ENCODE assay signal across 25 cellular contexts in the genomic region with DNA sequence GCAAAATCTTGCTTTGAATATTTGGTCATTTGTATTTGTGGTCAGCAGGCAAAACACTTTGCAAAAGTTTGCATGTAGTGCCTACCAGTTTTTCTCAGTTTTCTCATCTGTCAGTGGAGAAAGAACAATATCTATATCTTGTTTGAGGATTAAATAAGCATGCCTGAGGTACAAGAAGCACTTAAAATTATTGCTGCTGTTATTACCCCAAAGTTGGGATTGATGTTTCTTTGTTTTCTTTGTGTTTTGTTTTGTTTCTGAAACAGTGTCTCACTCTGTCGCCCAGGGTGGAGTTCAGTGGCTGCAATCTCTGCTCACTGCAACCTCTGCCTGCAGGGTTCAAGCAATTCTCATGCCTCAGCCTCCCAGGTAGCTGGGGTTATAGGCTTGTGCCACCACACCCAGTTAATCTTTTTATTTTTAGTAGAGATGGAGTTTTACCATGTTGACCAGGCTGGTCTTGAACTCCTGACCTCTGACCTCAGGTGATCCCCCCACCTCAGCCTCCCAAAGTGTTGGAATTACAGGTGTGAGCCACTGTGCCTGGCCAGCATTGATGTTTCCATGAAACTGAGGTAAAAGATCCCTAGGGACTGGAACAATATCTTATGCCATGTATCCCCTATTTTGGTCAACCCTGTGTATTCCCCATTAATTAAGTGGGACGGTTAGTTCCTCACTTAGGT. TPM values are rescaled to one million over a fixed set of nuclear protein-coding genes. Genes with fewer than 3 reads are reported as not detected.
A peak's percentile ranks its signal among the peaks of the same experiment; 100 is the strongest.
DNase-seq lines count a peak whose midpoint lies in the region; ATAC-seq, FAIRE-seq and TF ChIP-seq lines count a peak whose summit lies in the region.
"Had no signal": no experiment of that assay in that cellular context is flagged by ENCODE, and none has a peak within 500 bp of the region (broad histone marks: within the 10 kb centered on the region; RNA-seq: fewer than 3 reads in every experiment).

No MANE protein-coding gene starts in this region.

- H3K9me3 Mint-ChIP-seq in natural killer cell (no peaks in the 10 kb centered on the region), memory B cell (no peaks in the 10 kb centered on the region)
- H3K9me3 Mint-ChIP-seq in natural killer cell treated with Interleukin-12 subunit alpha and Interleukin-12 subunit beta and Interleukin-15 and Interleukin-18, amount 100 ng/mL, for 72 hours: no peaks in the 10 kb centered on the region
- H3K9me3 Mint-ChIP-seq: CD14-positive monocyte; T-helper 1 cell treated with Interleukin-12 subunit alpha and Interleukin-12 subunit beta and Interleukin-4 antibody, amounts not matched to agents 30 μg/mL and 1 μg/mL, for 36 hours; type B pancreatic cell had no signal

- H3K27ac Mint-ChIP-seq in natural killer cell: peak overlapping the region; percentile 41 to 54
- H3K27ac Mint-ChIP-seq in natural killer cell treated with Interleukin-12 subunit alpha and Interleukin-12 subunit beta and Interleukin-15 and Interleukin-18, amount 100 ng/mL, for 72 hours: peak overlapping the region in 1 of 2 donors; percentile 35
- peak overlapping the region; percentile 24 for H3K27ac Mint-ChIP-seq in T-helper 17 cell
- peak overlapping the region; percentile 31 for H3K27ac Mint-ChIP-seq in memory B cell
- H3K27ac Mint-ChIP-seq: T-helper 1 cell treated with Interleukin-12 subunit alpha and Interleukin-12 subunit beta and Interleukin-4 antibody, amounts not matched to agents 30 μg/mL and 1 μg/mL, for 36 hours; type B pancreatic cell had no signal

- H3K4me1 ChIP-seq in transverse colon (peaks cover 24 to 96% (median 63%) of the 10 kb centered on the region in 4 donors), Peyer's patch (peaks cover 0 to 54% (median 2%) of the 10 kb centered on the region in 4 donors)
- H3K4me1 ChIP-seq: prostate gland had no signal

- no peak for FAIRE-seq in GM12892 (lab: Jason Lieb, UNC)
- FAIRE-seq: colon, frontal cortex had no signal

- H3K4me3 ChIP-seq in transverse colon: no peak overlapping the region
- H3K4me3 ChIP-seq in Peyer's patch: no peak overlapping the region
- H3K4me3 ChIP-seq: esophagus squamous epithelium, prostate gland had no signal

- H3K36me3 ChIP-seq in transverse colon: no peaks in the 10 kb centered on the region
- H3K36me3 ChIP-seq in Peyer's patch: no peaks in the 10 kb centered on the region
- H3K36me3 ChIP-seq: esophagus squamous epithelium, prostate gland had no signal

- in situ Hi-C loops in transverse colon (cut with MboI; ENCODE audit: low pct_ligation_motif_present in 1 of 4, low pct_unique_long_range_greater_than_20kb in 1 of 4, low sequenced_read_pairs in 3 of 4): no loop called here

- H3K27ac ChIP-seq in transverse colon (peak overlapping the region in 3 of 4 donors; percentile 24 to 36 (median 31)), Peyer's patch (no peak overlapping the region)
- H3K27ac ChIP-seq: KMS-11, prostate gland had no signal

- CTCF ChIA-PET in GM10248 (lab: Yijun Ruan, JAX): interaction anchor here (1.3 to 2.0 kb wide), 2 partner anchors 14 to 127 kb away, joined by 4 to 8 read pairs; no protein-coding TSS in a partner anchor

- H3K4me1 Mint-ChIP-seq in natural killer cell (peaks cover 63 to 66% of the 10 kb centered on the region in 2 donors), T-helper 17 cell (peaks cover 46% of the 10 kb centered on the region), memory B cell (peaks cover 44% of the 10 kb centered on the region)
- H3K4me1 Mint-ChIP-seq in natural killer cell treated with Interleukin-12 subunit alpha and Interleukin-12 subunit beta and Interleukin-15 and Interleukin-18, amount 100 ng/mL, for 72 hours (ENCODE audit: low read depth in 2 of 2): peaks cover 42 to 61% of the 10 kb centered on the region in 2 donors

- DNase-seq in natural killer cell: no peak
- DNase-seq in natural killer cell treated with Interleukin-12 subunit alpha and Interleukin-12 subunit beta and Interleukin-15 and Interleukin-18, amount 100 ng/mL, for 72 hours (ENCODE audit: low spot score): no peak
- DNase-seq in T-helper 17 cell: no peak
- DNase-seq in memory B cell (ENCODE audit: low spot score in 2 of 2): no peak
- DNase-seq in transverse colon: no peak
- no peak for DNase-seq in GM10248 (ENCODE audit: extremely low spot score)
- no peak for DNase-seq in GM12892 (ENCODE audit: insufficient read length)
- DNase-seq in Peyer's patch: no peak
- DNase-seq: activated CD4-positive, alpha-beta T cell treated with anti-CD3 and anti-CD28 coated beads for 48 hours; activated CD8-positive, alpha-beta memory T cell treated with anti-CD3 and anti-CD28 coated beads, Interleukin-2, amount 50 U/mL, for 48 hours; amniotic stem cell; DMS 273 treated with DMSO at 0.1 percent for 48 hours; effector memory CD4-positive, alpha-beta T cell; esophagus squamous epithelium; hypothalamus; left ventricle myocardium superior; NCI-H146; NCI-H510A treated with DMSO at 0.1 percent for 48 hours had no signal

- TF ChIP-seq POLR2A in transverse colon (IDR thresholded peaks at IDR 0.05) (no peak), GM12892 (IDR thresholded peaks at IDR 0.05; ENCODE audit: low read depth, low read length) (no peak), Peyer's patch (IDR thresholded peaks at IDR 0.05) (no peak)

- WGBS in transverse colon (ENCODE audit: low coverage in 1 of 2), 2 donors: 41 to 52% methylated on average over 2 of the region's 2 CpGs

- intact Hi-C loops in natural killer cell (cut with micrococcal nuclease): no loop called here
- intact Hi-C loops in transverse colon (cut with DNase I; ENCODE audit: low total_unique reads): no loop called here

- H3K27me3 ChIP-seq in transverse colon (no peaks in the 10 kb centered on the region), Peyer's patch (no peaks in the 10 kb centered on the region)
- H3K27me3 ChIP-seq: esophagus squamous epithelium had no signal

- no peak for ATAC-seq in natural killer cell
- no peak for ATAC-seq in natural killer cell treated with Interleukin-12 subunit alpha and Interleukin-12 subunit beta and Interleukin-15 and Interleukin-18, amount 100 ng/mL, for 72 hours
- no peak for ATAC-seq in T-helper 17 cell
- no peak for ATAC-seq in memory B cell (ENCODE audit: low read depth)
- ATAC-seq: left ventricle myocardium superior had no signal

- no peak for TF ChIP-seq EP300 in transverse colon (IDR thresholded peaks at IDR 0.05; ENCODE audit: low read depth)

- POLR2A ChIA-PET in GM10248 (lab: Yijun Ruan, JAX): interaction anchor here (0.7 kb wide), 1 partner anchor 65 kb away, joined by 3 read pairs; no protein-coding TSS in a partner anchor

- H3K27me3 Mint-ChIP-seq in natural killer cell (ENCODE audit: low read depth in 2 of 2) (no peaks in the 10 kb centered on the region), T-helper 17 cell (no peaks in the 10 kb centered on the region), memory B cell (no peaks in the 10 kb centered on the region)
- no peaks in the 10 kb centered on the region for H3K27me3 Mint-ChIP-seq in natural killer cell treated with Interleukin-12 subunit alpha and Interleukin-12 subunit beta and Interleukin-15 and Interleukin-18, amount 100 ng/mL, for 72 hours
- H3K27me3 Mint-ChIP-seq: type B pancreatic cell had no signal

- H3K4me3 Mint-ChIP-seq in natural killer cell (no peak overlapping the region), T-helper 17 cell (peak overlapping the region; percentile 43), memory B cell (peak overlapping the region; percentile 5)
- no peak overlapping the region for H3K4me3 Mint-ChIP-seq in natural killer cell treated with Interleukin-12 subunit alpha and Interleukin-12 subunit beta and Interleukin-15 and Interleukin-18, amount 100 ng/mL, for 72 hours
- H3K4me3 Mint-ChIP-seq: CD14-positive monocyte; T-helper 1 cell treated with Interleukin-12 subunit alpha and Interleukin-12 subunit beta and Interleukin-4 antibody, amounts not matched to agents 30 μg/mL and 1 μg/mL, for 36 hours; type B pancreatic cell had no signal

- TF ChIP-seq CTCF in natural killer cell (IDR thresholded peaks at IDR 0.05) (no peak), transverse colon (IDR thresholded peaks at IDR 0.05) (no peak), GM10248 (IDR thresholded peaks at IDR 0.05; ENCODE audit: control extremely low read depth, extremely low read depth, low read depth, missing control alignments) (no peak), Peyer's patch (IDR thresholded peaks at IDR 0.05) (no peak)

- no peaks in the 10 kb centered on the region for H3K9me3 ChIP-seq in T-helper 17 cell (ENCODE audit: control insufficient read depth, low read length, poor library complexity, severe bottlenecking)
- no peaks in the 10 kb centered on the region for H3K9me3 ChIP-seq in transverse colon
- no peaks in the 10 kb centered on the region for H3K9me3 ChIP-seq in Peyer's patch
- H3K9me3 ChIP-seq: esophagus squamous epithelium, prostate gland had no signal

- no peaks in the 10 kb centered on the region for H3K36me3 Mint-ChIP-seq in natural killer cell
- no peaks in the 10 kb centered on the region for H3K36me3 Mint-ChIP-seq in natural killer cell treated with Interleukin-12 subunit alpha and Interleukin-12 subunit beta and Interleukin-15 and Interleukin-18, amount 100 ng/mL, for 72 hours
- H3K36me3 Mint-ChIP-seq in T-helper 17 cell (ENCODE audit: low read depth): peaks cover 3% of the 10 kb centered on the region
- peaks cover 7% of the 10 kb centered on the region for H3K36me3 Mint-ChIP-seq in memory B cell
- H3K36me3 Mint-ChIP-seq: type B pancreatic cell had no signal

RNA-seq across cellular contexts. Expression of gene RAP1A, which starts 15.9 kb away (rescaled TPM):
- total RNA-seq in natural killer cell (100 to 1,000 TPM in 2 of 3 donors, 10 to 100 TPM in 1; 83.7 to 112 (median 104) TPM), T-helper 17 cell (100 to 1,000 TPM; 109 to 112 TPM), transverse colon (10 to 100 TPM; 34.0 to 87.2 (median 57.7) TPM), Peyer's patch (10 to 100 TPM; 16.5 to 66.0 (median 46.2) TPM)
- 100 to 1,000 TPM in 1 of 2 donors, 10 to 100 TPM in 1; 97.8 to 138 TPM for total RNA-seq in natural killer cell treated with Interleukin-12 subunit alpha and Interleukin-12 subunit beta and Interleukin-15 and Interleukin-18, amount 100 ng/mL, for 72 hours
- polyA plus RNA-seq in GM12892 (2012; ENCODE audit: missing spikeins): 255 TPM

Comparison
In these comparisons a context has a peak if more than half of its experiments do, and no peak if none do; other contexts are left out.
1. H3K4me3 Mint-ChIP-seq: peak in T-helper 17 cell (single experiment) and memory B cell (single experiment); none in natural killer cell (single experiment) and natural killer cell treated with Interleukin-12 subunit alpha and Interleukin-12 subunit beta and Interleukin-15 and Interleukin-18, amount 100 ng/mL, for 72 hours (single experiment).
2. H3K27ac ChIP-seq: peak in transverse colon (3 of 4); none in Peyer's patch (0 of 4).